In the genomic region with DNA sequence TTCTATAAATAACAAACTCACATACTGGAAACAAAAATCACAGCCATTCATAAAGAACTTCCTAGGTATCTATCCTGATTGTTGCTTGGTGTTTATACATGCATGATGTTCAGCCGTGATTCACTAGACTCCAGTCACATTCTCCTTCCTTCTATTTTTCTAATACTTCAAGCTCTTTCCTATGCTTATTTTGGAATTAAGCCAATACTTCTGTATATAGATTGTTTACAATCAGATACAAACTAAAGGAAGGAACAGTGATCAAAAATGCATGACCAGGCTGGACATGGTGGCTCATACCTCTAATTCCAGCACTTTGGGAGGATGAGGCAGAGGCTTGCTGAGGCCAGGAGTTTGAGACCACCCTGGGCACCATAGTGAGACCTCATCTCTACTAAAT, we compare ENCODE assay signal across 19 cellular contexts.
A peak's percentile ranks its signal among the peaks of the same experiment; 100 is the strongest.
DNase-seq lines count a peak whose midpoint lies in the region; ATAC-seq and TF ChIP-seq lines count a peak whose summit lies in the region.
"Had no signal": no experiment of that assay in that cellular context is flagged by ENCODE, and none has a peak within 500 bp of the region (broad histone marks: within the 10 kb centered on the region; RNA-seq: fewer than 3 reads in every experiment).

No MANE protein-coding gene starts in this region.

- no peak overlapping the region for H3K27ac ChIP-seq in right atrium auricular region
- no peak overlapping the region for H3K27ac ChIP-seq in brain microvascular endothelial cell

- H3K4me1 ChIP-seq in right atrium auricular region (no peaks in the 10 kb centered on the region), skeletal muscle satellite cell (ENCODE audit: control insufficient read depth, insufficient read depth, low read length) (peaks cover 57% of the 10 kb centered on the region)

- H3K4me3 ChIP-seq in right atrium auricular region (no peak overlapping the region), brain microvascular endothelial cell (ENCODE audit: low read depth, low read length) (no peak overlapping the region), fibroblast of pulmonary artery (replicated peaks; ENCODE audit: low read depth, low read length) (no peak overlapping the region), skeletal muscle satellite cell (ENCODE audit: low read length) (no peak overlapping the region)

- ATAC-seq in Right ventricle myocardium inferior: no peak
- no peak for ATAC-seq in GM21576 (IDR thresholded peaks at IDR 0.05; ENCODE audit: unreplicated experiment)
- no peak for ATAC-seq in HG03159 (IDR thresholded peaks at IDR 0.05; ENCODE audit: unreplicated experiment)

- DNase-seq in Right ventricle myocardium inferior (ENCODE audit: missing footprints) (peak; percentile 20), right atrium auricular region (ENCODE audit: low spot score) (no peak), brain microvascular endothelial cell (peak; percentile 62), fibroblast of pulmonary artery (ENCODE audit: low read depth) (peak; percentile 27), NCI-H1436 treated with DMSO at 0.1 percent for 48 hours (lab: John Stamatoyannopoulos, UW) (no peak)
- DNase-seq: COR-L47; DMS79; GF-D8; H7; NCI-H1436; NCI-H2081 treated with DMSO at 0.1 percent for 48 hours; NCI-H226; NCI-H526; NK-92 treated with Interleukin-12 subunit alpha and Interleukin-12 subunit beta, amount 100 ng/mL, for 24 hours; OCI-M1; SK-N-SH had no signal

- H3K4me2 ChIP-seq in skeletal muscle satellite cell (ENCODE audit: low read length): peak overlapping the region; percentile 2
- H3K4me2 ChIP-seq: SK-N-SH had no signal

- intact Hi-C loops in Right ventricle myocardium inferior (cut with DNase I): no loop called here

- H3K9me3 ChIP-seq in right atrium auricular region (no peaks in the 10 kb centered on the region), skeletal muscle satellite cell (replicated peaks; ENCODE audit: low read length) (no peaks in the 10 kb centered on the region)
- H3K9me3 ChIP-seq: SK-N-SH had no signal

- no peak for TF ChIP-seq CTCF in right atrium auricular region (IDR thresholded peaks at IDR 0.05)
- TF ChIP-seq CTCF in brain microvascular endothelial cell (IDR thresholded peaks at IDR 0.05; ENCODE audit: low read depth, low read length, missing control alignments): no peak
- TF ChIP-seq CTCF in fibroblast of pulmonary artery (IDR thresholded peaks at IDR 0.05; ENCODE audit: low read length, missing control alignments): no peak

- H3K9ac ChIP-seq in skeletal muscle satellite cell (ENCODE audit: low read depth, low read length): no peak overlapping the region
- H3K9ac ChIP-seq: SK-N-SH had no signal

- in situ Hi-C loops in brain microvascular endothelial cell (cut with HindIII; ENCODE audit: low pct_ligation_motif_present, low sequenced_read_pairs): no loop called here

- H3K27me3 ChIP-seq in right atrium auricular region: no peaks in the 10 kb centered on the region
- H3K27me3 ChIP-seq in brain microvascular endothelial cell (replicated peaks): no peaks in the 10 kb centered on the region
- no peaks in the 10 kb centered on the region for H3K27me3 ChIP-seq in skeletal muscle satellite cell (ENCODE audit: control insufficient read depth, insufficient read depth, low read length)

- H3K36me3 ChIP-seq in right atrium auricular region: no peaks in the 10 kb centered on the region
- no peaks in the 10 kb centered on the region for H3K36me3 ChIP-seq in brain microvascular endothelial cell (replicated peaks)
- no peaks in the 10 kb centered on the region for H3K36me3 ChIP-seq in skeletal muscle satellite cell (ENCODE audit: insufficient read depth, low read length)

Comparison
In these comparisons a context has a peak if more than half of its experiments do, and no peak if none do; other contexts are left out.
1. DNase-seq: peak in Right ventricle myocardium inferior (single experiment), brain microvascular endothelial cell (single experiment) and fibroblast of pulmonary artery (single experiment); none in right atrium auricular region (single experiment) and NCI-H1436 treated with DMSO at 0.1 percent for 48 hours (single experiment).